Comparison of ENCODE assay signal across 16 cellular contexts in the genomic region with DNA sequence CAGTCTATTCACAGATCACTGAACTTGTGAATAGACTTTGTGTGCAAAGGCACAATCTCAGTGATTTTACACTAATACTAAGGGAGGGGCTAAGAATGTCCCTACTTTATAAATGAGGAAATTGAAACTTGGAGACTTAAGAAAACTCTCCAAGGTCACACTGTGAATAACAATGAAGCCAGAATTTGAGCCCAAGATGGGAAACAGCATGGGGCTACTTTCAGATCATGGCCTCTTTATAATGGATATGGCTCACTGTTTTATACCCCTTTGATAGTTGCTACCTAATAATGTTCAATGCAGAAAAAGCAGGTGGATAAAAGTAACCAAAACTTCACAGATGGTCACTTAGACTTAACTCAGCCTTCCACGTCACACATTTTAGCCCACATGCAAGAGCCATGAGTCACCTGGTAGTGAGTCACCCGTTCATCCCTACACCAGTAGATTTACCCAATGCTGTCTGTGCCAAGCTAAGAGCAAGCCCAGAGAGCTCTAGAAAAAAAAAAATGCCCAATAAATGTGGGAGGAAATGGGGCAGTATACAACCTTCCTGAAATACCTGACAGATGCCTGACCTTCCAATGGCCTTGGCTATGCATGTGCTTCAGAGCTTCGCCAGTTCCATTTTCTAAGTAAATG.
DNase-seq lines count a peak whose midpoint lies in the region; ATAC-seq and TF ChIP-seq lines count a peak whose summit lies in the region.
"Had no signal": no experiment of that assay in that cellular context is flagged by ENCODE, and none has a peak within 500 bp of the region (broad histone marks: within the 10 kb centered on the region; RNA-seq: fewer than 3 reads in every experiment).

No MANE protein-coding gene starts in this region.

- H3K27me3 ChIP-seq in MG63, result no peaks in the 10 kb centered on the region
- H3K27me3 ChIP-seq in body of pancreas, result no peaks in the 10 kb centered on the region
- H3K27me3 ChIP-seq in ovary, result no peaks in the 10 kb centered on the region
- peaks cover 0 to under 1% (median 0%) of the 10 kb centered on the region in 9 donors for H3K27me3 ChIP-seq in heart left ventricle
- H3K27me3 ChIP-seq: BE2C had no signal

- no peak for TF ChIP-seq CTCF in body of pancreas (IDR thresholded peaks at IDR 0.05)
- TF ChIP-seq CTCF in ovary (IDR thresholded peaks at IDR 0.05), result no peak
- TF ChIP-seq CTCF in heart left ventricle (IDR thresholded peaks at IDR 0.05), result no peak

- H3K9me3 ChIP-seq in MG63 (no peaks in the 10 kb centered on the region), body of pancreas (no peaks in the 10 kb centered on the region), ovary (no peaks in the 10 kb centered on the region), heart left ventricle (peaks cover 0 to 12% (median 0%) of the 10 kb centered on the region in 12 donors)
- H3K9me3 ChIP-seq: BE2C had no signal

- DNase-seq in EH (ENCODE audit: low read depth) (peak; percentile 9), MG63 (peak; percentile 53), body of pancreas (peak; percentile 7 to 80 (median 42)), mucosa of gallbladder (ENCODE audit: low spot score) (peak; percentile 34), ovary (no peak), heart left ventricle (no peak)
- DNase-seq: activated CD4-positive, CD25-positive, alpha-beta regulatory T cell treated with anti-CD3 and anti-CD28 coated beads, Interleukin-2, amount 50 U/mL, for 72 hours; activated T-cell treated with anti-CD3 and anti-CD28 coated beads, Interleukin-2, amount 50 U/mL, for 24 hours; amniotic stem cell; BE2C; NCI-H2107; stimulated activated CD4-positive, alpha-beta T cell treated with anti-CD3 and anti-CD28 coated beads, Interleukin-2, amount 100 ng/mL, for 48 hours had no signal

- TF ChIP-seq POLR2A in body of pancreas (IDR thresholded peaks at IDR 0.05) (no peak), ovary (IDR thresholded peaks at IDR 0.05) (no peak), heart left ventricle (IDR thresholded peaks at IDR 0.05) (no peak)

- intact Hi-C loops in body of pancreas (cut with DNase I) (no loop called here), ovary (cut with DNase I) (no loop called here), heart left ventricle (cut with DNase I) (no loop called here)

- 59 to 67% methylated on average over 3 of the region's 3 CpGs for WGBS in body of pancreas, 2 donors
- 72 to 79% (median 79%) methylated on average over 3 of the region's 3 CpGs for WGBS in ovary, 3 donors
- 72 to 82% (median 77%) methylated on average over 3 of the region's 3 CpGs for WGBS in heart left ventricle, 4 donors

- H3K27ac ChIP-seq in body of pancreas (peak overlapping the region in 1 of 4 donors; percentile 31), ovary (no peak overlapping the region), heart left ventricle (no peak overlapping the region)
- H3K27ac ChIP-seq: KMS-11 had no signal

- H3K4me3 ChIP-seq in MG63 (no peak overlapping the region), body of pancreas (no peak overlapping the region), ovary (no peak overlapping the region), heart left ventricle (no peak overlapping the region)

- peak; percentile 65 for ATAC-seq in body of pancreas
- no peak for ATAC-seq in HG02642 (IDR thresholded peaks at IDR 0.05; ENCODE audit: poor library complexity, unreplicated experiment)
- no peak for ATAC-seq in heart left ventricle
- ATAC-seq in HG02763 (IDR thresholded peaks at IDR 0.05; ENCODE audit: unreplicated experiment), result no peak
- ATAC-seq: stimulated activated effector memory CD8-positive, alpha-beta T cell treated with anti-CD3 and anti-CD28 coated beads, Interleukin-12 subunit alpha, Interleukin-12 subunit beta, amount 100 ng/mL, for 72 hours had no signal

- TF ChIP-seq EP300 in ovary (IDR thresholded peaks at IDR 0.05), result no peak

- no peaks in the 10 kb centered on the region for H3K4me1 ChIP-seq in body of pancreas
- H3K4me1 ChIP-seq in ovary (ENCODE audit: insufficient read depth), result no peaks in the 10 kb centered on the region
- H3K4me1 ChIP-seq in heart left ventricle, result no peaks in the 10 kb centered on the region
- H3K4me1 ChIP-seq: BE2C had no signal

- H3K36me3 ChIP-seq in MG63, result no peaks in the 10 kb centered on the region
- no peaks in the 10 kb centered on the region for H3K36me3 ChIP-seq in body of pancreas (replicated peaks in 1 of 2; ENCODE audit: insufficient read depth in 1 of 2, low read depth in 2 of 2)
- no peaks in the 10 kb centered on the region for H3K36me3 ChIP-seq in ovary
- H3K36me3 ChIP-seq in heart left ventricle, result no peaks in the 10 kb centered on the region
- H3K36me3 ChIP-seq: BE2C had no signal

Comparison
In these comparisons a context has a peak if more than half of its experiments do, and no peak if none do; other contexts are left out.
1. DNase-seq: peak in EH (single experiment), MG63 (single experiment), body of pancreas (4 of 4) and mucosa of gallbladder (single experiment); none in ovary (0 of 5) and heart left ventricle (0 of 5).